Comparison of ENCODE assay signal across 4 cellular contexts in genomic region chr3:101284757-101285156, GRCh38.
TF ChIP-seq lines count a peak whose summit lies in the region.

No MANE protein-coding gene starts in this region.

TF ChIP-seq in HepG2, 621 proteins besides CTCF, POLR2A, EP300 and RAD21:
- TF ChIP-seq MAFF (IDR thresholded peaks at IDR 0.05; ENCODE audit: low read depth, low read length) (peak; percentile 55), MAFK (conservative IDR thresholded peaks at IDR 0.05 in 1 of 2, IDR thresholded peaks at IDR 0.05 in 1 of 2; ENCODE audit: low read length in 2 of 2) (peak; percentile 38 to 69; a peak in 3 of 4 replicates), SRSF4 (IDR thresholded peaks at IDR 0.05; ENCODE audit: low read depth, low read length, poor library complexity, severe bottlenecking) (no peak)

TF ChIP-seq in A549, 52 proteins besides CTCF, POLR2A, EP300 and RAD21:
- no peak for TF ChIP-seq FOSL2 (IDR thresholded peaks at IDR 0.05)
- TF ChIP-seq FOSL2 (CRISPR knock-in tag; IDR thresholded peaks at IDR 0.05): no peak
- TF ChIP-seq EHMT2 (IDR thresholded peaks at IDR 0.05; ENCODE audit: low read depth): no peak
- TF ChIP-seq MAFK (IDR thresholded peaks at IDR 0.05; ENCODE audit: partially characterized antibody): peak; percentile 42
- TF ChIP-seq FOSB (CRISPR knock-in tag; IDR thresholded peaks at IDR 0.05): no peak
- no peak for TF ChIP-seq PHF8 (IDR thresholded peaks at IDR 0.05; ENCODE audit: borderline replicate concordance, low read depth)

TF ChIP-seq in IMR-90, 13 proteins besides CTCF, POLR2A, EP300 and RAD21:
- TF ChIP-seq MAFK (IDR thresholded peaks at IDR 0.05; ENCODE audit: low read depth, low read length) (peak; percentile 55; the same call in 1 of the 2 replicates), SMC3 (IDR thresholded peaks at IDR 0.05; ENCODE audit: low read depth, low read length) (no peak), MAZ (IDR thresholded peaks at IDR 0.05; ENCODE audit: borderline replicate concordance, low read depth, low read length) (no peak), RCOR1 (IDR thresholded peaks at IDR 0.05; ENCODE audit: insufficient replicate concordance, low read length) (no peak), CEBPB (IDR thresholded peaks at IDR 0.05; ENCODE audit: low read depth, low read length) (no peak), MXI1 (IDR thresholded peaks at IDR 0.05; ENCODE audit: borderline replicate concordance, low read depth, low read length) (no peak), ELK1 (IDR thresholded peaks at IDR 0.05; ENCODE audit: borderline replicate concordance, low read depth, low read length) (no peak), USF2 (IDR thresholded peaks at IDR 0.05; ENCODE audit: low read depth, low read length) (no peak)

TF ChIP-seq in K562, 482 proteins besides CTCF, POLR2A, EP300 and RAD21:
- TF ChIP-seq NONO (IDR thresholded peaks at IDR 0.05; ENCODE audit: low read depth in 2 of 2, low read length in 1 of 2) (no peak), ZNF316 (IDR thresholded peaks at IDR 0.05) (peak; percentile 25; the same call in 1 of the 2 replicates)
TF ChIP-seq in K562: peak in this region for 1.
